In genomic region chr10:86231796-86232560, GRCh38 we compare ENCODE assay signal across 16 cellular contexts.
A peak's percentile ranks its signal among the peaks of the same experiment; 100 is the strongest.
DNase-seq lines count a peak whose midpoint lies in the region; ATAC-seq and TF ChIP-seq lines count a peak whose summit lies in the region.
"Had no signal": no experiment of that assay in that cellular context is flagged by ENCODE, and none has a peak within 500 bp of the region (broad histone marks: within the 10 kb centered on the region; RNA-seq: fewer than 3 reads in every experiment).

No MANE protein-coding gene starts in this region.

- H3K4me2 ChIP-seq in GM23338 = no peak overlapping the region

- 0 out of 2 replicates have a peak, but pooled peaks cover 3% of the 10 kb centered on the region for H3K9me2 ChIP-seq in GM23338 (ENCODE audit: insufficient read depth)

- H4K20me1 ChIP-seq in GM23338 (replicated peaks; ENCODE audit: insufficient read depth) = no peaks in the 10 kb centered on the region

- peak; percentile 40 for ATAC-seq in GM23338
- no peak for ATAC-seq in HG02885 (IDR thresholded peaks at IDR 0.05; ENCODE audit: poor library complexity, unreplicated experiment)
- ATAC-seq: HCT116 had no signal

- H3K4me3 Mint-ChIP-seq in GM23338 (no peak overlapping the region), neural crest cell (no peak overlapping the region)
- H3K4me3 Mint-ChIP-seq: CD4-positive, alpha-beta T cell; IgD-negative memory B cell had no signal

- H3K36me3 ChIP-seq in GM23338 (ENCODE audit: insufficient read depth) = no peaks in the 10 kb centered on the region

- H3K27me3 Mint-ChIP-seq in GM23338 (ENCODE audit: insufficient read depth, low read depth, poor library complexity) = peaks cover 11% of the 10 kb centered on the region
- H3K27me3 Mint-ChIP-seq in neural crest cell (ENCODE audit: low read depth) = no peaks in the 10 kb centered on the region
- H3K27me3 Mint-ChIP-seq: CD4-positive, alpha-beta T cell; IgD-negative memory B cell had no signal

- no peaks in the 10 kb centered on the region for H3F3A ChIP-seq in GM23338 (replicated peaks; ENCODE audit: low read depth)

- peaks cover 11% of the 10 kb centered on the region for H3K9me3 Mint-ChIP-seq in GM23338
- H3K9me3 Mint-ChIP-seq in neural crest cell = peaks cover 5% of the 10 kb centered on the region
- H3K9me3 Mint-ChIP-seq: CD4-positive, alpha-beta T cell had no signal

- no peak overlapping the region for H3K27ac ChIP-seq in GM23338 (ENCODE audit: low read depth)
- H3K27ac ChIP-seq: C4-2B, GM23248 had no signal

- no peaks in the 10 kb centered on the region for H3K27me3 ChIP-seq in GM23338 (ENCODE audit: insufficient read depth)

- intact Hi-C loops in cardiac septum (cut with DNase I) = no loop called here

- H2AFZ ChIP-seq in GM23338 = no peak overlapping the region
- H2AFZ ChIP-seq: GM23248 had no signal

- no peak overlapping the region for H3K4me3 ChIP-seq in GM23338
- H3K4me3 ChIP-seq: GM23248 had no signal

- H3K4me1 Mint-ChIP-seq in GM23338 (peaks cover 33% of the 10 kb centered on the region), neural crest cell (peaks cover 22% of the 10 kb centered on the region)
- H3K4me1 Mint-ChIP-seq: IgD-negative memory B cell had no signal

- H3K36me3 Mint-ChIP-seq in GM23338 (ENCODE audit: low read depth) (peaks cover 6% of the 10 kb centered on the region), neural crest cell (ENCODE audit: low read depth) (no peaks in the 10 kb centered on the region)
- H3K36me3 Mint-ChIP-seq: IgD-negative memory B cell had no signal

- peaks cover 31% of the 10 kb centered on the region for H3K4me1 ChIP-seq in GM23338 (ENCODE audit: insufficient read depth)
- H3K4me1 ChIP-seq: Caco-2 had no signal

- no peaks in the 10 kb centered on the region for H3K79me2 ChIP-seq in GM23338 (replicated peaks; ENCODE audit: insufficient read depth)

- H3K27ac Mint-ChIP-seq in GM23338 (no peak overlapping the region; the same call in 1 of the 2 replicates), neural crest cell (ENCODE audit: unreplicated experiment) (peak overlapping the region; percentile 53)
- H3K27ac Mint-ChIP-seq: CD4-positive, alpha-beta T cell had no signal

- TF ChIP-seq CTCF in GM23338 (conservative IDR thresholded peaks at IDR 0.05; ENCODE audit: low read depth in 2 of 2) (no peak), neural crest cell (conservative IDR thresholded peaks at IDR 0.05) (no peak)

- peak; percentile 38 for DNase-seq in GM23338 (ENCODE audit: low spot score)
- DNase-seq in NCI-H69 (lab: John Stamatoyannopoulos, UW) = peak; percentile 23
- DNase-seq in neural crest cell (ENCODE audit: low read depth, low spot score) = no peak
- no peak for DNase-seq in NCI-H1694 treated with DMSO at 0.1 percent for 48 hours (lab: John Stamatoyannopoulos, UW)
- DNase-seq in cardiac septum (ENCODE audit: low spot score) = no peak
- DNase-seq: ACHN; Caco-2; CD4-positive, alpha-beta T cell; GDM1; GM23248; H7; KG1 had no signal

TF ChIP-seq in GM23338, 12 proteins besides CTCF, POLR2A, EP300 and RAD21 (continues in another document):
- TF ChIP-seq JUNB (IDR thresholded peaks at IDR 0.05; ENCODE audit: unreplicated experiment) = no peak
- TF ChIP-seq POLR2AphosphoS5 (IDR thresholded peaks at IDR 0.05; ENCODE audit: low read depth) = no peak
- no peak for TF ChIP-seq EZH2phosphoT487 (IDR thresholded peaks at IDR 0.05; ENCODE audit: unreplicated experiment)
- no peak for TF ChIP-seq ZNF462 (CRISPR knock-in tag; IDR thresholded peaks at IDR 0.05)
- TF ChIP-seq ETS1 (IDR thresholded peaks at IDR 0.05) = no peak
- TF ChIP-seq CREB1 (CRISPR knock-in tag; IDR thresholded peaks at IDR 0.05; ENCODE audit: low read depth) = no peak
- TF ChIP-seq ZNF114 (CRISPR knock-in tag; IDR thresholded peaks at IDR 0.05) = no peak
- no peak for TF ChIP-seq STAT1 (IDR thresholded peaks at IDR 0.05; ENCODE audit: unreplicated experiment)
- TF ChIP-seq ZNF331 (CRISPR knock-in tag; IDR thresholded peaks at IDR 0.05; ENCODE audit: low read depth) = no peak
- TF ChIP-seq EZH2 (IDR thresholded peaks at IDR 0.05; ENCODE audit: low read depth, unreplicated experiment) = no peak
- TF ChIP-seq NANOG (IDR thresholded peaks at IDR 0.05; ENCODE audit: borderline replicate concordance) = no peak

Comparison
In these comparisons a context has a peak if more than half of its experiments do, and no peak if none do; other contexts are left out.
1. DNase-seq: peak in GM23338 (single experiment) and NCI-H69 (single experiment); none in neural crest cell (single experiment), NCI-H1694 treated with DMSO at 0.1 percent for 48 hours (single experiment) and cardiac septum (single experiment).